ENCODE assay signal across 8 cellular contexts in the genomic region with DNA sequence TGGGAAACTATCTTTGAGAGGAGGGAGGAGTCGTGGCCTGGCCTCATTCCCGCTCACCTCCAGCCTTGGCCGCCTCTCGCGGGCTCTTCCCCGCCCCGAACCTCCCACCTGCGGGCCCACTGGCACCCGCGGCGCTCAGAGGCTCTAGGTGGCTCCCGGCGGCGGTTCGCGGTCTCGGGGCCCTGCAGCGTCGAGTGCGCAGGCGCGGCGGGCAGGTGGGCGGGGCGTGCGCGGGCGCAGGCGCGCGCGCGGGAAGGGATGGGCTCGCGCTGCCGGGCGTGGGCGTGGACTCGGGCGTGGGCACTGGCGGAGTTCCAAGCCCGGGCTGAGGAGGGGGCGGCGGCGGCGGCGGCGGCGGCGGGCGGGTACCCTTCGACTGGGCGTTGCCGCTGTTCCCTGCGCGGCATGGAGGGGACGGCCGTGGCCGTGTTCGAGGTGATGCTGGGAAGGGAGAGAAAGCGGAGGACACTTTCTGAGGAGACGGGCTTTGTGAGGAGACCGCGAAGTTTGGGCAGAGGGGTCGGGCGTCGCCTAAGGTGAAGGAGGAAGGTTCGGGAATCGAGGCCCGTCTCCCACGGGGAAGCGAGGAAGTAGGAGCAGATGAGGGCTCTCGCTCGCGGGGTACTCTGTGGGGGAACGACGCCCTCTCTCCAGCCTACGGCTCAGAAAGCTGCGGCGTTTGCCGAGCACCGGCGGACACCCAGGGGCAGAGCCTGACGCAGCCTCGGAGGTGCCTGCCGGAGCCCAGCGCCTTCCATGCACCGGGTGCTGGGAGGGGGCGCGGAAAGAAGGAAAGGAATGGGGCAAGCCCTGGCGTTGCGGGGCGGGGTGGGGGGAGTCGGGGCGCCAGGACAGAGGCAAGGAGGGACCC. TPM values are rescaled to one million over a fixed set of nuclear protein-coding genes. Genes with fewer than 3 reads are reported as not detected.
DNase-seq lines count a peak whose midpoint lies in the region; ATAC-seq and TF ChIP-seq lines count a peak whose summit lies in the region.

No MANE protein-coding gene starts in this region.

- H3K4me1 Mint-ChIP-seq in activated naive CD8-positive, alpha-beta T cell treated with anti-CD3 and anti-CD28 coated beads, Interleukin-2, amount 50 U/mL, for 24 hours: peaks cover 16% of the 10 kb centered on the region
- peaks cover 4% of the 10 kb centered on the region for H3K4me1 Mint-ChIP-seq in type B pancreatic cell (ENCODE audit: unreplicated experiment)

- no peak for TF ChIP-seq CTCF in GM10266 (IDR thresholded peaks at IDR 0.05; ENCODE audit: control insufficient read depth, insufficient read depth, low read depth, missing control alignments)
- TF ChIP-seq CTCF in type B pancreatic cell (conservative IDR thresholded peaks at IDR 0.05): no peak

- H3K4me3 Mint-ChIP-seq in activated naive CD8-positive, alpha-beta T cell treated with anti-CD3 and anti-CD28 coated beads, Interleukin-2, amount 50 U/mL, for 24 hours: peak overlapping the region; percentile 90
- peak overlapping the region; percentile 98 for H3K4me3 Mint-ChIP-seq in type B pancreatic cell

- H3K27me3 Mint-ChIP-seq in activated naive CD8-positive, alpha-beta T cell treated with anti-CD3 and anti-CD28 coated beads, Interleukin-2, amount 50 U/mL, for 24 hours: no peaks in the 10 kb centered on the region
- H3K27me3 Mint-ChIP-seq in type B pancreatic cell: no peaks in the 10 kb centered on the region

- H3K36me3 Mint-ChIP-seq in activated naive CD8-positive, alpha-beta T cell treated with anti-CD3 and anti-CD28 coated beads, Interleukin-2, amount 50 U/mL, for 24 hours (ENCODE audit: low read depth): peaks cover 2% of the 10 kb centered on the region
- no peaks in the 10 kb centered on the region for H3K36me3 Mint-ChIP-seq in type B pancreatic cell

- peak; percentile 98 for DNase-seq in GM10266 (ENCODE audit: extremely low spot score)
- peak; percentile 80 for DNase-seq in NCI-H1105 treated with DMSO at 0.1 percent for 48 hours (lab: John Stamatoyannopoulos, UW)
- DNase-seq in SW 1271 (lab: John Stamatoyannopoulos, UW): peak; percentile 66 to 68
- DNase-seq in activated naive CD8-positive, alpha-beta T cell treated with anti-CD3 and anti-CD28 coated beads, Interleukin-2, amount 50 U/mL, for 24 hours: peak; percentile 90
- DNase-seq in cardiac septum (ENCODE audit: low spot score): peak; percentile 93
- DNase-seq in pons (ENCODE audit: low spot score): peak; percentile 60
- peak; percentile 94 for DNase-seq in type B pancreatic cell (ENCODE audit: extremely low spot score, unreplicated experiment)

- H3K9me3 Mint-ChIP-seq in activated naive CD8-positive, alpha-beta T cell treated with anti-CD3 and anti-CD28 coated beads, Interleukin-2, amount 50 U/mL, for 24 hours: peaks cover 8% of the 10 kb centered on the region
- H3K9me3 Mint-ChIP-seq in type B pancreatic cell: no peaks in the 10 kb centered on the region

- peak; percentile 70 for ATAC-seq in HG02610 (IDR thresholded peaks at IDR 0.05; ENCODE audit: unreplicated experiment)
- peak; percentile 95 for ATAC-seq in activated naive CD8-positive, alpha-beta T cell treated with anti-CD3 and anti-CD28 coated beads, Interleukin-2, amount 50 U/mL, for 24 hours

- H3K27ac Mint-ChIP-seq in activated naive CD8-positive, alpha-beta T cell treated with anti-CD3 and anti-CD28 coated beads, Interleukin-2, amount 50 U/mL, for 24 hours: peak overlapping the region; percentile 80
- H3K27ac Mint-ChIP-seq in type B pancreatic cell: peak overlapping the region; percentile 88

- intact Hi-C loops in cardiac septum (cut with DNase I): no loop called here

RNA-seq across cellular contexts. Expression of gene SPTBN2, which starts 15.7 kb away (rescaled TPM):
- 1.7 TPM for total RNA-seq in cardiac septum
- total RNA-seq in type B pancreatic cell (ENCODE audit: low replicate concordance): 56.0 and 139 TPM in 2 replicates

Comparison
In these comparisons a context has a peak if more than half of its experiments do, and no peak if none do; other contexts are left out.
1. Peak in every context shown above with its lines: DNase-seq and ATAC-seq.
2. RNA of gene SPTBN2, which starts 15.7 kb away (total RNA-seq): 56.0 to 139 TPM in type B pancreatic cell; 1.7 TPM in cardiac septum (single experiment); every median in the first group is over 10 times any median in the second.